ENCODE assay signal across 25 cellular contexts in the genomic region with DNA sequence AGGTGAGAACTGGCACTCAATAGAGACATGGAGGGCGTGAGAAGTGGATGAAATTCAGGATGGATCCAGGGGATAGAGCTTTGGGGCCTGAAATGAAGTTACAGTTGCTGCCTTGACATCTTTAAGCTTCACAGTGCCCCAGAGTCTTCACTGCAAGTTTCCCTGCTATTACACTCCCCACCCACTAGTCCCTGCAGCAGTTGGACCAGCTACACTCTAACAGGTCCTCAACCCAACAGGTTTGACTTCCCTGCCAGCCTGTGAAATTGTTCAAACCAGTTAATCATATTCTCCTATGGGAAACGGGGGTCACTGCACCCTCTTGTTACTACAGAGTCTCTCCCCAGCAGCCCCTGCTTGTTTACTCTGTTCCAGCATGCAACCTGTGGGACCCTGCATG.
"Had no signal": no experiment of that assay in that cellular context is flagged by ENCODE, and none has a peak within 500 bp of the region (broad histone marks: within the 10 kb centered on the region; RNA-seq: fewer than 3 reads in every experiment).

No MANE protein-coding gene starts in this region.

- H3K4me3 Mint-ChIP-seq: activated CD4-positive, alpha-beta T cell treated with anti-CD3 and anti-CD28 coated beads, Interleukin-2, amount 10 ng/mL, durations not matched to agents 7 days and 5 days; activated CD8-positive, alpha-beta memory T cell treated with anti-CD3 and anti-CD28 coated beads, Interleukin-2, amount 10 ng/mL, durations not matched to agents 7 days and 5 days; activated CD8-positive, alpha-beta T cell treated with anti-CD3 and anti-CD28 coated beads for 36 hours; activated naive CD4-positive, alpha-beta T cell treated with anti-CD3 and anti-CD28 coated beads, Interleukin-2, amount 50 U/mL, for 24 hours; brain; memory B cell; nephron had no signal

- H3K4me3 ChIP-seq: thoracic aorta, upper lobe of left lung had no signal

- DNase-seq: activated CD4-positive, alpha-beta T cell treated with anti-CD3 and anti-CD28 coated beads, Interleukin-2, amount 10 ng/mL, durations not matched to agents 7 days and 5 days; activated CD4-positive, CD25-positive, alpha-beta regulatory T cell treated with anti-CD3 and anti-CD28 coated beads, Interleukin-2, amount 50 U/mL, for 72 hours; activated CD8-positive, alpha-beta memory T cell treated with anti-CD3 and anti-CD28 coated beads, Interleukin-2, amount 10 ng/mL, durations not matched to agents 7 days and 5 days; activated CD8-positive, alpha-beta T cell treated with anti-CD3 and anti-CD28 coated beads for 36 hours; activated gamma-delta T cell treated with Interleukin-2 at 50 U/mL for 16 hours; activated T-cell treated with anti-CD3 and anti-CD28 coated beads for 4 hours; aorta; effector CD4-positive, alpha-beta T cell; erythroblast; foreskin fibroblast; islet precursor cell; left cardiac atrium; occipital lobe; retina; stimulated activated CD4-positive, alpha-beta T cell treated with anti-CD3 and anti-CD28 coated beads, Interleukin-2, amount 100 ng/mL, for 48 hours; stimulated activated CD8-positive, alpha-beta memory T cell treated with anti-CD3 and anti-CD28 coated beads, Interleukin-4, amount 100 ng/mL, for 48 hours; stimulated activated naive CD4-positive, alpha-beta T cell treated with Interleukin-2 at 50 U/mL for 16 hours; T-helper 2 cell; upper lobe of left lung had no signal

- H3K27me3 Mint-ChIP-seq: activated CD4-positive, alpha-beta T cell treated with anti-CD3 and anti-CD28 coated beads, Interleukin-2, amount 10 ng/mL, durations not matched to agents 7 days and 5 days; activated CD8-positive, alpha-beta memory T cell treated with anti-CD3 and anti-CD28 coated beads, Interleukin-2, amount 10 ng/mL, durations not matched to agents 7 days and 5 days; activated CD8-positive, alpha-beta T cell treated with anti-CD3 and anti-CD28 coated beads for 36 hours; memory B cell had no signal

- H3K9me3 ChIP-seq: thoracic aorta, upper lobe of left lung had no signal

- H3K36me3 Mint-ChIP-seq: activated CD8-positive, alpha-beta memory T cell treated with anti-CD3 and anti-CD28 coated beads, Interleukin-2, amount 10 ng/mL, durations not matched to agents 7 days and 5 days; activated naive CD4-positive, alpha-beta T cell treated with anti-CD3 and anti-CD28 coated beads, Interleukin-2, amount 50 U/mL, for 24 hours; brain; memory B cell had no signal

- H3K27me3 ChIP-seq: upper lobe of left lung had no signal

- H3K36me3 ChIP-seq: thoracic aorta, upper lobe of left lung had no signal

- H3K27ac Mint-ChIP-seq: activated CD4-positive, alpha-beta T cell treated with anti-CD3 and anti-CD28 coated beads, Interleukin-2, amount 10 ng/mL, durations not matched to agents 7 days and 5 days; activated CD8-positive, alpha-beta memory T cell treated with anti-CD3 and anti-CD28 coated beads, Interleukin-2, amount 10 ng/mL, durations not matched to agents 7 days and 5 days; activated CD8-positive, alpha-beta T cell treated with anti-CD3 and anti-CD28 coated beads for 36 hours; activated naive CD4-positive, alpha-beta T cell treated with anti-CD3 and anti-CD28 coated beads, Interleukin-2, amount 50 U/mL, for 24 hours; brain; memory B cell; nephron had no signal

- H3K4me1 ChIP-seq: upper lobe of left lung had no signal

- H3K27ac ChIP-seq: thoracic aorta, upper lobe of left lung, VCaP had no signal

- H3K9me3 Mint-ChIP-seq: activated CD4-positive, alpha-beta T cell treated with anti-CD3 and anti-CD28 coated beads, Interleukin-2, amount 10 ng/mL, durations not matched to agents 7 days and 5 days; nephron had no signal

- H3K4me1 Mint-ChIP-seq: activated CD4-positive, alpha-beta T cell treated with anti-CD3 and anti-CD28 coated beads, Interleukin-2, amount 10 ng/mL, durations not matched to agents 7 days and 5 days; activated CD8-positive, alpha-beta memory T cell treated with anti-CD3 and anti-CD28 coated beads, Interleukin-2, amount 10 ng/mL, durations not matched to agents 7 days and 5 days; activated naive CD4-positive, alpha-beta T cell treated with anti-CD3 and anti-CD28 coated beads, Interleukin-2, amount 50 U/mL, for 24 hours; memory B cell; nephron had no signal
